Comparison of ENCODE assay signal across 11 cellular contexts in the genomic region with DNA sequence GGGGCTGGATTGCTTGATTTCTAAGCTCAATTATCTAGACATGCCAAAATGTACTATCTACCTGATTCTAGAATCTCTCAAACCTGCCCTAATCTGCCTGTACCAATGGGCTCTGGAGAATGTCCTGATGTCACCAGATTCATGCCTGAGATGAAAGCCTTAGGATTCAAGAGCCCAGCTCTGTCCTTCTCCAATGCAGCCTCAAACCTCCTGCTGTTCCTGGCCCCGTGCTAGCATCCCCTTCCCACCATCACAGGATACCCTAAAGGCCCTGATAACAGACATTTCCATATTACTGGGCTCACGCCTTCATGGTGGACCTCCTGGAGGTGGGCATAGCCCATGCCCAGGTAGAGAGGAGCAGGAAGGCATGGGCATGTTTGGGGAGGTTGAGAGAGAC.
DNase-seq lines count a peak whose midpoint lies in the region; ATAC-seq and TF ChIP-seq lines count a peak whose summit lies in the region.
"Had no signal": no experiment of that assay in that cellular context is flagged by ENCODE, and none has a peak within 500 bp of the region (broad histone marks: within the 10 kb centered on the region; RNA-seq: fewer than 3 reads in every experiment).

No MANE protein-coding gene starts in this region.

- H3K36me3 ChIP-seq in RWPE2 (ENCODE audit: low read depth): no peaks in the 10 kb centered on the region
- no peaks in the 10 kb centered on the region for H3K36me3 ChIP-seq in effector memory CD4-positive, alpha-beta T cell (ENCODE audit: control insufficient read depth, insufficient read depth, low read length)
- H3K36me3 ChIP-seq: heart right ventricle had no signal

- ATAC-seq in RWPE2 (ENCODE audit: low read depth) (no peak; the same call in 2 of the 3 replicates), GM18907 (IDR thresholded peaks at IDR 0.05; ENCODE audit: unreplicated experiment) (no peak), HG02623 (IDR thresholded peaks at IDR 0.05; ENCODE audit: unreplicated experiment) (no peak)
- no peak for ATAC-seq in stimulated activated naive B cell treated with anti-CD40 and anti-IgM and Interleukin-4, amounts not matched to agents 10 μg/mL and 1 μg/mL and 100 μg/mL, for 72 hours (replicated peaks)

- H3K4me1 ChIP-seq in RWPE2 (ENCODE audit: insufficient read depth, poor library complexity, severe bottlenecking): no peaks in the 10 kb centered on the region
- H3K4me1 ChIP-seq in effector memory CD4-positive, alpha-beta T cell (ENCODE audit: control insufficient read depth, insufficient read depth, low read length, poor library complexity, severe bottlenecking): peaks cover 54% of the 10 kb centered on the region

- H3K36me3 Mint-ChIP-seq in activated CD4-positive, alpha-beta T cell treated with anti-CD3 and anti-CD28 coated beads, Interleukin-2, amount 10 ng/mL, durations not matched to agents 24 days and 14 days (ENCODE audit: low read depth): no peaks in the 10 kb centered on the region
- H3K36me3 Mint-ChIP-seq in stimulated activated naive B cell treated with anti-CD40 and anti-IgM and Interleukin-4, amounts not matched to agents 10 μg/mL and 1 μg/mL and 100 μg/mL, for 72 hours: peaks cover 4 to 19% of the 10 kb centered on the region in 2 donors

- H3K9me3 Mint-ChIP-seq in activated CD4-positive, alpha-beta T cell treated with anti-CD3 and anti-CD28 coated beads, Interleukin-2, amount 10 ng/mL, durations not matched to agents 24 days and 14 days: no peaks in the 10 kb centered on the region
- peaks cover 0 to 3% of the 10 kb centered on the region in 2 donors for H3K9me3 Mint-ChIP-seq in stimulated activated naive B cell treated with anti-CD40 and anti-IgM and Interleukin-4, amounts not matched to agents 10 μg/mL and 1 μg/mL and 100 μg/mL, for 72 hours

- DNase-seq in activated CD4-positive, alpha-beta T cell treated with anti-CD3 and anti-CD28 coated beads, Interleukin-2, amount 10 ng/mL, durations not matched to agents 24 days and 14 days: no peak
- DNase-seq in activated CD4-positive, alpha-beta T cell treated with anti-CD3 and anti-CD28 coated beads for 1 hour: no peak
- DNase-seq in RWPE2 (ENCODE audit: low spot score) (no peak), NCI-H69 (lab: John Stamatoyannopoulos, UW) (no peak)
- no peak for DNase-seq in effector memory CD4-positive, alpha-beta T cell
- DNase-seq in stimulated activated naive B cell treated with anti-CD40 and anti-IgM and Interleukin-4, amounts not matched to agents 10 μg/mL and 1 μg/mL and 100 μg/mL, for 72 hours: no peak
- DNase-seq: 8988T, heart right ventricle, NCI-H1436 treated with DMSO at 0.1 percent for 48 hours had no signal

- H3K27ac ChIP-seq in RWPE2 (ENCODE audit: poor library complexity, severe bottlenecking): peak overlapping the region; percentile 28
- peak overlapping the region; percentile 98 for H3K27ac ChIP-seq in effector memory CD4-positive, alpha-beta T cell (ENCODE audit: insufficient read depth, low read length, poor library complexity, severe bottlenecking)

- H3K4me3 ChIP-seq in RWPE2 (ENCODE audit: severe bottlenecking): no peak overlapping the region
- H3K4me3 ChIP-seq in effector memory CD4-positive, alpha-beta T cell (ENCODE audit: insufficient read depth, low read depth, low read length, poor library complexity, severe bottlenecking): no peak overlapping the region
- H3K4me3 ChIP-seq: heart right ventricle had no signal

- H3K9me3 ChIP-seq in RWPE2 (ENCODE audit: severe bottlenecking): peaks cover 3% of the 10 kb centered on the region
- no peaks in the 10 kb centered on the region for H3K9me3 ChIP-seq in effector memory CD4-positive, alpha-beta T cell (ENCODE audit: control insufficient read depth, low read length)
- H3K9me3 ChIP-seq: heart right ventricle had no signal

- H3K27me3 ChIP-seq in RWPE2 (ENCODE audit: insufficient read depth, poor library complexity, severe bottlenecking): no peaks in the 10 kb centered on the region
- no peaks in the 10 kb centered on the region for H3K27me3 ChIP-seq in effector memory CD4-positive, alpha-beta T cell (replicated peaks; ENCODE audit: control insufficient read depth, insufficient read depth, low read length, poor library complexity, severe bottlenecking)
- H3K27me3 ChIP-seq: heart right ventricle had no signal

- H3K4me1 Mint-ChIP-seq in activated CD4-positive, alpha-beta T cell treated with anti-CD3 and anti-CD28 coated beads, Interleukin-2, amount 10 ng/mL, durations not matched to agents 24 days and 14 days: peaks cover 78% of the 10 kb centered on the region
- H3K4me1 Mint-ChIP-seq in stimulated activated naive B cell treated with anti-CD40 and anti-IgM and Interleukin-4, amounts not matched to agents 10 μg/mL and 1 μg/mL and 100 μg/mL, for 72 hours: peaks cover 41 to 52% of the 10 kb centered on the region in 2 donors

- peak overlapping the region; percentile 72 for H3K4me3 Mint-ChIP-seq in activated CD4-positive, alpha-beta T cell treated with anti-CD3 and anti-CD28 coated beads, Interleukin-2, amount 10 ng/mL, durations not matched to agents 24 days and 14 days
- peak overlapping the region in 1 of 2 donors; percentile 53 for H3K4me3 Mint-ChIP-seq in stimulated activated naive B cell treated with anti-CD40 and anti-IgM and Interleukin-4, amounts not matched to agents 10 μg/mL and 1 μg/mL and 100 μg/mL, for 72 hours

- intact Hi-C loops in activated CD4-positive, alpha-beta T cell treated with anti-CD3 and anti-CD28 coated beads, Interleukin-2, amount 10 ng/mL, durations not matched to agents 24 days and 14 days (cut with micrococcal nuclease): loop anchor here (5.0 kb wide), 1 partner anchor 298 kb away; no protein-coding TSS in a partner anchor

- no peak for TF ChIP-seq CTCF in RWPE2 (IDR thresholded peaks at IDR 0.05; ENCODE audit: poor library complexity, severe bottlenecking)

- peak overlapping the region; percentile 99 for H3K27ac Mint-ChIP-seq in activated CD4-positive, alpha-beta T cell treated with anti-CD3 and anti-CD28 coated beads, Interleukin-2, amount 10 ng/mL, durations not matched to agents 24 days and 14 days
- peak overlapping the region; percentile 97 for H3K27ac Mint-ChIP-seq in stimulated activated naive B cell treated with anti-CD40 and anti-IgM and Interleukin-4, amounts not matched to agents 10 μg/mL and 1 μg/mL and 100 μg/mL, for 72 hours

- no peaks in the 10 kb centered on the region for H3K27me3 Mint-ChIP-seq in activated CD4-positive, alpha-beta T cell treated with anti-CD3 and anti-CD28 coated beads, Interleukin-2, amount 10 ng/mL, durations not matched to agents 24 days and 14 days
- peaks cover 5 to 11% of the 10 kb centered on the region in 2 donors for H3K27me3 Mint-ChIP-seq in stimulated activated naive B cell treated with anti-CD40 and anti-IgM and Interleukin-4, amounts not matched to agents 10 μg/mL and 1 μg/mL and 100 μg/mL, for 72 hours
